In genomic region chr15:57091626-57092025, GRCh38 we compare ENCODE assay signal across 26 cellular contexts.
"Had no signal": no experiment of that assay in that cellular context is flagged by ENCODE, and none has a peak within 500 bp of the region (broad histone marks: within the 10 kb centered on the region; RNA-seq: fewer than 3 reads in every experiment).

No MANE protein-coding gene starts in this region.

- H3K4me1 ChIP-seq: pancreas, right atrium auricular region, testis, transverse colon had no signal

- H3K4me2 ChIP-seq: hepatocyte had no signal

- DNase-seq: activated CD4-positive, alpha-beta T cell treated with anti-CD3 and anti-CD28 coated beads for 36 hours; activated CD4-positive, CD25-positive, alpha-beta regulatory T cell; activated CD8-positive, alpha-beta memory T cell treated with anti-CD3 and anti-CD28 coated beads, Interleukin-2, amount 10 ng/mL, durations not matched to agents 7 days and 5 days; activated CD8-positive, alpha-beta T cell treated with anti-CD3 and anti-CD28 coated beads, Interleukin-2, amount 10 ng/mL, durations not matched to agents 7 days and 5 days; activated naive CD4-positive, alpha-beta T cell; activated T-cell treated with anti-CD3 and anti-CD28 coated beads, Interleukin-2, amount 50 U/mL, for 48 hours; dorsolateral prefrontal cortex; effector memory CD4-positive, alpha-beta T cell; erythroblast; gastrocnemius medialis; left cardiac atrium; mammary epithelial cell; nucleus accumbens; pancreas; psoas muscle; stimulated activated CD4-positive, alpha-beta T cell treated with anti-CD3 and anti-CD28 coated beads, Interleukin-15, amount 100 ng/mL, for 24 hours; stimulated activated CD4-positive, alpha-beta T cell treated with anti-CD3 and anti-CD28 coated beads, Interleukin-2, amount 100 ng/mL, for 24 hours; stimulated activated naive CD4-positive, alpha-beta T cell; testis; transverse colon had no signal

- H3K27me3 ChIP-seq: dorsolateral prefrontal cortex, gastrocnemius medialis, hepatocyte, pancreas, right atrium auricular region, testis, transverse colon had no signal

- ATAC-seq: activated CD4-positive, alpha-beta T cell treated with anti-CD3 and anti-CD28 coated beads for 36 hours; activated CD8-positive, alpha-beta memory T cell treated with anti-CD3 and anti-CD28 coated beads, Interleukin-2, amount 10 ng/mL, durations not matched to agents 7 days and 5 days; activated CD8-positive, alpha-beta T cell treated with anti-CD3 and anti-CD28 coated beads, Interleukin-2, amount 10 ng/mL, durations not matched to agents 7 days and 5 days; activated naive CD4-positive, alpha-beta T cell treated with anti-CD3 and anti-CD28 coated beads, Interleukin-2, amount 50 U/mL, for 72 hours; gastrocnemius medialis; left cardiac atrium; pancreas; psoas muscle had no signal

- FAIRE-seq: bronchial epithelial cell, keratinocyte, pancreas had no signal

- H3K27ac ChIP-seq: coronary artery, gastrocnemius medialis, hepatocyte, pancreas, psoas muscle, right atrium auricular region, testis, transverse colon had no signal

- H2AFZ ChIP-seq: hepatocyte had no signal

- H3K9me3 ChIP-seq: gastrocnemius medialis, pancreas, psoas muscle, right atrium auricular region, testis, transverse colon had no signal

- H3K4me3 ChIP-seq: coronary artery, dorsolateral prefrontal cortex, gastrocnemius medialis, hepatocyte, pancreas, psoas muscle, right atrium auricular region, testis, transverse colon had no signal

- H3K36me3 ChIP-seq: pancreas, right atrium auricular region had no signal
